Comparison of ENCODE assay signal across 19 cellular contexts in genomic region chr1:224791362-224791941, GRCh38.
"Had no signal": no experiment of that assay in that cellular context is flagged by ENCODE, and none has a peak within 500 bp of the region (broad histone marks: within the 10 kb centered on the region; RNA-seq: fewer than 3 reads in every experiment).

No MANE protein-coding gene starts in this region.

- H3K4me3 Mint-ChIP-seq: activated T-cell treated with anti-CD3 and anti-CD28 coated beads, Interleukin-2, amount 50 U/mL, for 72 hours; nephron progenitor cell; stimulated activated naive CD8-positive, alpha-beta T cell treated with anti-CD3 and anti-CD28 coated beads, Interleukin-15, Interleukin-2, amounts not matched to agents 100 ng/mL and 50 ng/mL, for 24 hours had no signal

- H3K27me3 Mint-ChIP-seq: stimulated activated naive CD8-positive, alpha-beta T cell treated with anti-CD3 and anti-CD28 coated beads, Interleukin-15, Interleukin-2, amounts not matched to agents 100 ng/mL and 50 ng/mL, for 24 hours had no signal

- H3K4me1 Mint-ChIP-seq: nephron progenitor cell had no signal

- H3K9me3 Mint-ChIP-seq: stimulated activated naive CD8-positive, alpha-beta T cell treated with anti-CD3 and anti-CD28 coated beads, Interleukin-15, Interleukin-2, amounts not matched to agents 100 ng/mL and 50 ng/mL, for 24 hours had no signal

- H3K27ac Mint-ChIP-seq: activated naive CD4-positive, alpha-beta T cell treated with anti-CD3 and anti-CD28 coated beads, Interleukin-2, amount 50 U/mL, for 72 hours; activated T-cell treated with anti-CD3 and anti-CD28 coated beads, Interleukin-2, amount 50 U/mL, for 72 hours; nephron progenitor cell; stimulated activated naive CD8-positive, alpha-beta T cell treated with anti-CD3 and anti-CD28 coated beads, Interleukin-15, Interleukin-2, amounts not matched to agents 100 ng/mL and 50 ng/mL, for 24 hours had no signal

- DNase-seq: activated CD4-positive, CD25-positive, alpha-beta regulatory T cell treated with anti-CD3 and anti-CD28 coated beads, Interleukin-2, amount 50 U/mL, for 72 hours; activated CD8-positive, alpha-beta memory T cell treated with anti-CD3 and anti-CD28 coated beads for 24 hours; activated gamma-delta T cell treated with Interleukin-2 at 50 U/mL for 16 hours; activated T-cell treated with anti-CD3 and anti-CD28 coated beads, Interleukin-2, amount 50 U/mL, for 72 hours; adrenal gland; cerebellar nuclear complex; effector CD8-positive, alpha-beta T cell; gastrocnemius medialis; heart left ventricle; kidney; left lung; midbrain; nephron progenitor cell; occipital lobe; psoas muscle; right cardiac atrium had no signal

- ATAC-seq: activated naive CD4-positive, alpha-beta T cell treated with anti-CD3 and anti-CD28 coated beads, Interleukin-2, amount 50 U/mL, for 72 hours; activated T-cell treated with anti-CD3 and anti-CD28 coated beads, Interleukin-2, amount 50 U/mL, for 72 hours; esophagus mucosa; gastrocnemius medialis; heart left ventricle; left lung; psoas muscle; right cardiac atrium had no signal
